Comparison of ENCODE assay signal across 22 cellular contexts in genomic region chr9:129064499-129064908, GRCh38.
"Had no signal": no experiment of that assay in that cellular context is flagged by ENCODE, and none has a peak within 500 bp of the region (broad histone marks: within the 10 kb centered on the region; RNA-seq: fewer than 3 reads in every experiment).

No MANE protein-coding gene starts in this region.

- H3K9me3 Mint-ChIP-seq: activated CD8-positive, alpha-beta T cell treated with anti-CD3 and anti-CD28 coated beads for 36 hours; activated naive CD4-positive, alpha-beta T cell treated with anti-CD3 and anti-CD28 coated beads, Interleukin-2, amount 10 ng/mL, durations not matched to agents 7 days and 5 days; activated naive CD8-positive, alpha-beta T cell treated with anti-CD3 and anti-CD28 coated beads for 36 hours; activated T-cell treated with anti-CD3 and anti-CD28 coated beads, Interleukin-2, amount 50 U/mL, for 72 hours; activated T-helper 2 cell treated with anti-CD3 and anti-CD28 coated beads, Interferon-gamma antibody, Interleukin-2, Interleukin-4, amounts not matched to agents 10 μg/mL and 5 μg/mL and 100 μg/mL, durations not matched to agents 14 hours and 24 hours and 36 hours; T-cell had no signal

- DNase-seq: activated CD4-positive, alpha-beta T cell treated with anti-CD3 and anti-CD28 coated beads for 36 hours; activated CD4-positive, alpha-beta T cell treated with anti-CD3 and anti-CD28 coated beads, Interleukin-2, amount 50 U/mL, for 1 hour; activated CD8-positive, alpha-beta memory T cell treated with anti-CD3 and anti-CD28 coated beads, Interleukin-2, amount 50 U/mL, for 4 hours; activated CD8-positive, alpha-beta T cell treated with anti-CD3 and anti-CD28 coated beads for 36 hours; activated gamma-delta T cell treated with Interleukin-2 at 50 U/mL for 16 hours; activated naive CD4-positive, alpha-beta T cell treated with anti-CD3 and anti-CD28 coated beads, Interleukin-2, amount 10 ng/mL, durations not matched to agents 7 days and 5 days; activated naive CD8-positive, alpha-beta T cell treated with anti-CD3 and anti-CD28 coated beads for 36 hours; activated T-cell treated with anti-CD3 and anti-CD28 coated beads, Interleukin-2, amount 50 U/mL, for 72 hours; anterior cingulate cortex; NCI-H1092 treated with DMSO at 0.1 percent for 48 hours; NCI-H1417 treated with DMSO at 0.1 percent for 48 hours; NCI-H1694; NCI-H2029; NCI-H2107; NCI-H446; NCI-H524; PC-9; SHP77 treated with DMSO at 0.1 percent for 48 hours; T-cell; WERI-Rb-1 had no signal

- H3K27ac ChIP-seq: KMS-11, PC-9, WERI-Rb-1 had no signal

- H3K27me3 Mint-ChIP-seq: activated CD4-positive, alpha-beta T cell treated with anti-CD3 and anti-CD28 coated beads for 36 hours; activated CD8-positive, alpha-beta T cell treated with anti-CD3 and anti-CD28 coated beads for 36 hours; activated naive CD4-positive, alpha-beta T cell treated with anti-CD3 and anti-CD28 coated beads, Interleukin-2, amount 10 ng/mL, durations not matched to agents 7 days and 5 days; activated naive CD8-positive, alpha-beta T cell treated with anti-CD3 and anti-CD28 coated beads for 36 hours; T-cell had no signal

- H3K4me3 Mint-ChIP-seq: activated CD4-positive, alpha-beta T cell treated with anti-CD3 and anti-CD28 coated beads for 36 hours; activated CD8-positive, alpha-beta T cell treated with anti-CD3 and anti-CD28 coated beads for 36 hours; activated naive CD4-positive, alpha-beta T cell treated with anti-CD3 and anti-CD28 coated beads, Interleukin-2, amount 10 ng/mL, durations not matched to agents 7 days and 5 days; activated naive CD8-positive, alpha-beta T cell treated with anti-CD3 and anti-CD28 coated beads for 36 hours; activated T-cell treated with anti-CD3 and anti-CD28 coated beads, Interleukin-2, amount 50 U/mL, for 72 hours; T-cell had no signal

- H3K4me3 ChIP-seq: PC-9 had no signal

- H2AFZ ChIP-seq: PC-9 had no signal

- ATAC-seq: activated CD4-positive, alpha-beta T cell treated with anti-CD3 and anti-CD28 coated beads for 36 hours; activated CD8-positive, alpha-beta T cell treated with anti-CD3 and anti-CD28 coated beads for 36 hours; activated T-cell treated with anti-CD3 and anti-CD28 coated beads, Interleukin-2, amount 50 U/mL, for 72 hours; T-cell had no signal

- H3K27ac Mint-ChIP-seq: activated CD4-positive, alpha-beta T cell treated with anti-CD3 and anti-CD28 coated beads for 36 hours; activated CD8-positive, alpha-beta T cell treated with anti-CD3 and anti-CD28 coated beads for 36 hours; activated naive CD4-positive, alpha-beta T cell treated with anti-CD3 and anti-CD28 coated beads, Interleukin-2, amount 10 ng/mL, durations not matched to agents 7 days and 5 days; activated naive CD8-positive, alpha-beta T cell treated with anti-CD3 and anti-CD28 coated beads for 36 hours; activated T-cell treated with anti-CD3 and anti-CD28 coated beads, Interleukin-2, amount 50 U/mL, for 72 hours; activated T-helper 2 cell treated with anti-CD3 and anti-CD28 coated beads, Interferon-gamma antibody, Interleukin-2, Interleukin-4, amounts not matched to agents 10 μg/mL and 5 μg/mL and 100 μg/mL, durations not matched to agents 14 hours and 24 hours and 36 hours; T-cell had no signal

- H3K4me2 ChIP-seq: KMS-11, PC-9 had no signal
